In genomic region chr11:74697722-74698121, GRCh38 we compare ENCODE assay signal across 1 cellular context.
TF ChIP-seq lines count a peak whose summit lies in the region.

No MANE protein-coding gene starts in this region.

TF ChIP-seq in GM12891, 5 proteins besides CTCF, POLR2A, EP300 and RAD21:
- no peak for TF ChIP-seq PAX5 (IDR thresholded peaks at IDR 0.05; ENCODE audit: insufficient read depth, low read length, severe bottlenecking)
- no peak for TF ChIP-seq SPI1 (IDR thresholded peaks at IDR 0.05; ENCODE audit: low read depth, low read length)
- no peak for TF ChIP-seq TAF1 (IDR thresholded peaks at IDR 0.05; ENCODE audit: low read depth, low read length)
- TF ChIP-seq POLR2AphosphoS5 (IDR thresholded peaks at IDR 0.05; ENCODE audit: low read depth, low read length), result no peak
- TF ChIP-seq POU2F2 (IDR thresholded peaks at IDR 0.05; ENCODE audit: low read depth, low read length), result no peak
TF ChIP-seq in GM12891: peak in this region for 0.
